ENCODE assay signal across 1 cellular context in the genomic region with DNA sequence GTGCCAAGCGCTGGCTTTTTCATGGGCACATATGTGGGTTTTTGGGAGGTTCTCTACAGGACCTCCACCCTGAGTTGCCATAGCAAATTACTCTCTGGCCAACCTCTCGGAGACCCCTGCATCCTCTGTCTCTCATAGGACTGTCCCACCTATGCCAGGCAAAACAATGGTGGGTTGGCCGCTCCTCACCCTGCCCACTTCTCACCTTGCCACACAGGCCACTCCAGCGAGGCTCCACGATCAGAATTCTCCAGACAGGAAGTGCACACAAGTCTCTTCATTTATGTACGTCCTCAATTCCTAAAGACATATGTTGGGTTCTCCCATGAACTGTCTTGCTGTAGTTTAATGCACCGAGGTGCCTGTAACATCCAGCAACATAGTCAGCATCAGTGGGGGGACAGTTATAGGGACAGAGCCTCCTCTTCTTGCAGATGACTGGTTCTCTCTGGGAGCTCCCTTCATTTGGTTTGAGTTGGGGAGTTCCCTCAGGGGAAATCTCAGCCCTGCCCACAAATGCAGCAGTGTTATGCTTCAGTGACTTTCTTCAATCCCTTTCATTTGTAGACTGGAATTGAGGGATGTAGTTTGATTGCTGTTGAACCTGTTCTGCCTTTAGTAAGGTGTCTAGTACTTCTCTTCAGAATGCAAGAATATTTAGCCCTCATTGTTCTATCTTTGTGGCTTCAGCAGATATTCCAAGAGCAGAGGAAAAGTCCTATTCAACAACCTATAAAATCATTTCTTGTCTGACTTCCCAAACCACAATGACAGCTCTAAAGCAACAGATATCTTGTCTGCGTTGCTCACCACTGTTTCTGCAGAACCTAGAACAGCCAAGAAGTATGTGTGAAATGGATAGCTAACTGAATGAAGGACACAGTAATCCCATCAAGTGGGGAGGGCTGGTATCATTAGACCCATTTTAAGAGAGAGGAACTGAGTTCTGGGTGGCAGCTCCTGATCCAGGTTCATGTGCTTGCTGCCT.
TF ChIP-seq lines count a peak whose summit lies in the region.

No MANE protein-coding gene starts in this region.

TF ChIP-seq in GM12878, 131 proteins besides CTCF, POLR2A, EP300 and RAD21 (continued from another document):
- TF ChIP-seq ZBTB40 (IDR thresholded peaks at IDR 0.05; ENCODE audit: borderline replicate concordance) (no peak), IKZF2 (IDR thresholded peaks at IDR 0.05) (peak; percentile 59 to 67), BCLAF1 (IDR thresholded peaks at IDR 0.05) (no peak), SMAD5 (IDR thresholded peaks at IDR 0.05; ENCODE audit: low read depth) (no peak), RUNX3 (IDR thresholded peaks at IDR 0.05; ENCODE audit: low read length) (peak; percentile 68), E2F8 (IDR thresholded peaks at IDR 0.05; ENCODE audit: low read depth, partially characterized antibody) (no peak), CBX5 (IDR thresholded peaks at IDR 0.05; ENCODE audit: low read depth) (no peak), FOXM1 (IDR thresholded peaks at IDR 0.05; ENCODE audit: low read depth, low read length) (no peak), HDAC6 (IDR thresholded peaks at IDR 0.05; ENCODE audit: unreplicated experiment) (no peak), NFYA (IDR thresholded peaks at IDR 0.05; ENCODE audit: borderline replicate concordance, low read depth, low read length) (no peak), IKZF1 (conservative IDR thresholded peaks at IDR 0.05) (peak; percentile 59), NBN (IDR thresholded peaks at IDR 0.05) (no peak), MEF2B (IDR thresholded peaks at IDR 0.05; ENCODE audit: partially characterized antibody, poor library complexity, severe bottlenecking) (peak; percentile 27)
- TF ChIP-seq, protein P1, sequence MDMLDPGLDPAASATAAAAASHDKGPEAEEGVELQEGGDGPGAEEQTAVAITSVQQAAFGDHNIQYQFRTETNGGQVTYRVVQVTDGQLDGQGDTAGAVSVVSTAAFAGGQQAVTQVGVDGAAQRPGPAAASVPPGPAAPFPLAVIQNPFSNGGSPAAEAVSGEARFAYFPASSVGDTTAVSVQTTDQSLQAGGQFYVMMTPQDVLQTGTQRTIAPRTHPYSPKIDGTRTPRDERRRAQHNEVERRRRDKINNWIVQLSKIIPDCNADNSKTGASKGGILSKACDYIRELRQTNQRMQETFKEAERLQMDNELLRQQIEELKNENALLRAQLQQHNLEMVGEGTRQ (IDR thresholded peaks at IDR 0.05; ENCODE audit: borderline replicate concordance, low read depth, low read length) = no peak
